In genomic region chr5:120405923-120406322, GRCh38 we compare ENCODE assay signal across 14 cellular contexts. TPM values are rescaled to one million over a fixed set of nuclear protein-coding genes. Genes with fewer than 3 reads are reported as not detected.
DNase-seq lines count a peak whose midpoint lies in the region; ATAC-seq and TF ChIP-seq lines count a peak whose summit lies in the region.
"Had no signal": no experiment of that assay in that cellular context is flagged by ENCODE, and none has a peak within 500 bp of the region (broad histone marks: within the 10 kb centered on the region; RNA-seq: fewer than 3 reads in every experiment).

No MANE protein-coding gene starts in this region.

- no peaks in the 10 kb centered on the region for H4K20me1 ChIP-seq in HCT116 (ENCODE audit: insufficient read depth)

- H3K4me2 ChIP-seq in HCT116 (ENCODE audit: low read length): peak overlapping the region; percentile 36

- BruUV-seq in A673 (replicated peaks; lab: Mats Ljungman, UMichigan) (no TSS peak), HCT116 (replicated peaks; lab: Mats Ljungman, UMichigan) (no TSS peak)

- H3K27ac ChIP-seq in A673 (ENCODE audit: low read depth, low read length, poor library complexity, severe bottlenecking) (peak overlapping the region; percentile 68), HCT116 (ENCODE audit: low read depth, low read length) (no peak overlapping the region), foreskin keratinocyte (peak overlapping the region; percentile 69), thyroid gland (no peak overlapping the region), spleen (no peak overlapping the region)
- H3K27ac ChIP-seq: esophagus squamous epithelium had no signal

- POLR2A ChIA-PET in A673 (lab: Charles Lee; ENCODE audit: low non-redundant PET) (no interaction called here), HCT116 (lab: Charles Lee) (no interaction called here)

- TF ChIP-seq CTCF in A673 (conservative IDR thresholded peaks at IDR 0.05; ENCODE audit: low read depth, low read length) (no peak), HCT116 (IDR thresholded peaks at IDR 0.05 in 2 of 3, conservative IDR thresholded peaks at IDR 0.05 in 1 of 3; ENCODE audit: borderline replicate concordance in 1 of 3, insufficient read depth in 1 of 3, low read depth in 2 of 3, low read length in 2 of 3) (no peak), foreskin keratinocyte (conservative IDR thresholded peaks at IDR 0.05) (no peak), thyroid gland (IDR thresholded peaks at IDR 0.05) (no peak), spleen (IDR thresholded peaks at IDR 0.05 in 8 of 11, conservative IDR thresholded peaks at IDR 0.05 in 3 of 11) (no peak)

- H3K27me3 ChIP-seq in A673 (replicated peaks; ENCODE audit: insufficient read depth, low read depth, low read length, poor library complexity): no peaks in the 10 kb centered on the region
- H3K27me3 ChIP-seq in HCT116 (ENCODE audit: insufficient read depth, low read length): no peaks in the 10 kb centered on the region
- H3K27me3 ChIP-seq in foreskin keratinocyte: no peaks in the 10 kb centered on the region
- no peaks in the 10 kb centered on the region for H3K27me3 ChIP-seq in thyroid gland
- no peaks in the 10 kb centered on the region for H3K27me3 ChIP-seq in spleen (replicated peaks in 1 of 7)
- H3K27me3 ChIP-seq: adrenal gland, esophagus squamous epithelium had no signal

- in situ Hi-C loops in SK-MEL-5 (cut with HindIII; ENCODE audit: low pct_unique_long_range_greater_than_20kb, low sequenced_read_pairs): no loop called here

- RAD21 ChIA-PET in HCT116 (lab: Charles Lee; ENCODE audit: low non-redundant PET in 1 of 2, low total read pairs in 2 of 2, uncharacterized antibody in 2 of 2, unreplicated experiment in 2 of 2): no interaction called here

- H3K36me3 ChIP-seq in A673 (ENCODE audit: insufficient read depth, low read length, poor library complexity, severe bottlenecking) (no peaks in the 10 kb centered on the region), HCT116 (ENCODE audit: control insufficient read depth in 1 of 2, insufficient read depth in 2 of 2, low read length in 2 of 2) (no peaks in the 10 kb centered on the region), thyroid gland (no peaks in the 10 kb centered on the region), spleen (no peaks in the 10 kb centered on the region)
- H3K36me3 ChIP-seq: adrenal gland, esophagus squamous epithelium had no signal

- TF ChIP-seq POLR2A in HCT116 (IDR thresholded peaks at IDR 0.05; ENCODE audit: borderline replicate concordance, extremely low read depth, insufficient read depth, insufficient read length) (no peak), thyroid gland (IDR thresholded peaks at IDR 0.05) (no peak), spleen (IDR thresholded peaks at IDR 0.05) (no peak)

- H3K4me1 ChIP-seq in A673 (ENCODE audit: insufficient read depth, low read length, poor library complexity, severe bottlenecking) (peaks cover 9% of the 10 kb centered on the region), HCT116 (ENCODE audit: control insufficient read depth in 1 of 2, insufficient read depth in 2 of 2, low read length in 2 of 2) (peaks cover 4 to 17% of the 10 kb centered on the region in 2 experiments), foreskin keratinocyte (peaks cover 10% of the 10 kb centered on the region), thyroid gland (no peaks in the 10 kb centered on the region), spleen (peaks cover 0 to 7% (median 0%) of the 10 kb centered on the region in 6 donors)
- H3K4me1 ChIP-seq: esophagus squamous epithelium had no signal

- H3K9me2 ChIP-seq in HCT116 (ENCODE audit: insufficient read depth): no peaks in the 10 kb centered on the region

- H2AFZ ChIP-seq in HCT116 (ENCODE audit: low read depth, low read length, poor library complexity, severe bottlenecking): no peak overlapping the region

- DNase-seq in A673 (ENCODE audit: low spot score) (peak; percentile 85), HCT116 (ENCODE audit: low read depth, low spot score) (no peak), SK-MEL-5 (ENCODE audit: low read depth, low spot score) (peak; percentile 97), foreskin keratinocyte (peak; percentile 35 to 66), T1000 (lab: John Stamatoyannopoulos, UW) (no peak), thyroid gland (no peak), spleen (no peak)
- DNase-seq: activated CD4-positive, alpha-beta T cell treated with anti-CD3 and anti-CD28 coated beads for 4 hours; adrenal gland; AML-193; esophagus squamous epithelium; NCI-H1417 treated with DMSO at 0.1 percent for 48 hours; stimulated activated CD4-positive, alpha-beta T cell treated with anti-CD3 and anti-CD28 coated beads, Interleukin-12 subunit alpha, Interleukin-12 subunit beta, amount 100 ng/mL, for 4 hours had no signal

- intact Hi-C loops in A673 (cut with micrococcal nuclease; ENCODE audit: unreplicated experiment): no loop called here
- intact Hi-C loops in HCT116 (cut with micrococcal nuclease): no loop called here
- intact Hi-C loops in thyroid gland (cut with DNase I): no loop called here
- intact Hi-C loops in spleen (cut with DNase I; ENCODE audit: low total_unique reads): no loop called here

- H3K9ac ChIP-seq in HCT116 (ENCODE audit: low read length): no peak overlapping the region

- no peak for TF ChIP-seq RAD21 in HCT116 (IDR thresholded peaks at IDR 0.05; ENCODE audit: low read depth)

- H3K4me3 ChIP-seq in A673 (ENCODE audit: low read depth, low read length, poor library complexity, severe bottlenecking): no peak overlapping the region
- no peak overlapping the region for H3K4me3 ChIP-seq in HCT116 (replicated peaks in 1 of 2; ENCODE audit: low read depth in 1 of 2, low read length in 2 of 2)
- no peak overlapping the region for H3K4me3 ChIP-seq in thyroid gland (replicated peaks in 1 of 3)
- H3K4me3 ChIP-seq in spleen: no peak overlapping the region
- H3K4me3 ChIP-seq: adrenal gland, esophagus squamous epithelium had no signal

- CTCF ChIA-PET in A673 (lab: Charles Lee): no interaction called here
- CTCF ChIA-PET in HCT116 (lab: Charles Lee): no interaction called here

- H3K9me3 ChIP-seq in A673 (ENCODE audit: low read depth, low read length, poor library complexity, severe bottlenecking) (no peaks in the 10 kb centered on the region), HCT116 (ENCODE audit: control insufficient read depth in 1 of 2, insufficient read depth in 1 of 2, low read depth in 1 of 2, low read length in 2 of 2) (no peaks in the 10 kb centered on the region), thyroid gland (no peaks in the 10 kb centered on the region), spleen (peaks cover 0 to 4% (median 0%) of the 10 kb centered on the region in 8 donors)
- H3K9me3 ChIP-seq: adrenal gland, esophagus squamous epithelium had no signal

- ATAC-seq in HCT116 (peak; percentile 42; the same call in 1 of the 2 replicates), foreskin keratinocyte (peak; percentile 85), GM18519 (IDR thresholded peaks at IDR 0.05; ENCODE audit: low FRiP score, unreplicated experiment) (no peak)

- no peaks in the 10 kb centered on the region for H3K79me2 ChIP-seq in HCT116 (ENCODE audit: insufficient read depth, low read length)

TF ChIP-seq in HCT116, 20 proteins besides CTCF, POLR2A, EP300 and RAD21 (continues in another document):
- TF ChIP-seq REST (IDR thresholded peaks at IDR 0.05; ENCODE audit: low read depth): no peak

RNA-seq across cellular contexts. Expression of gene PRR16, which starts 58.2 kb away (rescaled TPM):
- not detected in 2 replicates for total RNA-seq in A673 (2021)
- total RNA-seq in HCT116 (2021; ENCODE audit: unreplicated experiment): 0.42 TPM
- 0.14 and 0.21 TPM in 2 replicates for polyA plus RNA-seq in HCT116 (2012)
- total RNA-seq in SK-MEL-5 (2014; rRNA removed; shearing (Covaris generic)): 1.2 and 1.5 TPM in 2 replicates
- polyA plus RNA-seq in SK-MEL-5 (2015; cell fraction: cytosol; rRNA removed): 3.5 and 5.8 TPM in 2 replicates
- polyA plus RNA-seq in SK-MEL-5 (2015; cell fraction: nucleus; rRNA removed): 3.1 TPM in 1 of 2 replicates, not detected in the other
- total RNA-seq in foreskin keratinocyte: 0.07 TPM in 1 of 2 replicates, not detected in the other
- not detected in 2 replicates for polyA plus RNA-seq in foreskin keratinocyte
- total RNA-seq in thyroid gland: 1 to 10 TPM; 1.9 to 8.6 (median 2.8) TPM
- 1 to 10 TPM; 1.3 to 4.5 (median 3.0) TPM for total RNA-seq in spleen
- polyA plus RNA-seq in spleen: 1 to 10 TPM in 2 of 3 donors, under 1 TPM in 1; 0.61 to 1.7 (median 1.1) TPM

Comparison
In these comparisons a context has a peak if more than half of its experiments do, and no peak if none do; other contexts are left out.
1. DNase-seq: peak in A673 (single experiment), SK-MEL-5 (single experiment) and foreskin keratinocyte (2 of 2); none in HCT116 (single experiment), T1000 (single experiment), thyroid gland (0 of 2) and spleen (single experiment).
2. H3K27ac ChIP-seq: peak in A673 (single experiment) and foreskin keratinocyte (single experiment); none in HCT116 (single experiment), thyroid gland (0 of 3) and spleen (0 of 8).